Comparison of ENCODE assay signal across 24 cellular contexts in the genomic region with DNA sequence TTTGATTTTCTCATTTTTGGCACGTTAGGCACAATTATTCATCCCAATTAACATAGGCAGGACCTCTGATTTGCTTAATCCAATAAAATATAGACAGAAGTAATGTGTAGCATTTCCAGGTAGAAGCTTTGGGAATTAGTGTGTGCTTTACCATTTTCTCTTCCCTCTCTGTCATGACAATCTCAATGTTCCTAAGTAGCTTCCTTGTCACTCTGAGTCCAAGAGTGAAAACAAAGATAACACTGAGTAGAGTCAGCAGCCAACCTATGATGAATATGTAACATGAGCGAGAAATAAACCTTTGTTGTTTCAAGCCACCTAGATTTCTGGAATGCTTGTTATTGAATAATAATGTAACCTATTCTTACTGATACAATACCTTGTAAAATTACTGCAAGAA.
"Had no signal": no experiment of that assay in that cellular context is flagged by ENCODE, and none has a peak within 500 bp of the region (broad histone marks: within the 10 kb centered on the region; RNA-seq: fewer than 3 reads in every experiment).

No MANE protein-coding gene starts in this region.

- H3K27me3 ChIP-seq: stomach, suprapubic skin, testis, thyroid gland, tibial artery, tibial nerve, transverse colon, upper lobe of left lung, upper lobe of right lung, uterus, vagina had no signal

- H3K4me3 ChIP-seq: stomach, suprapubic skin, testis, thoracic aorta, thyroid gland, tibial artery, tibial nerve, transverse colon, upper lobe of left lung, upper lobe of right lung, uterus, vagina had no signal

- H3K36me3 ChIP-seq: stomach, suprapubic skin, thoracic aorta, thyroid gland, tibial artery, transverse colon, upper lobe of left lung, upper lobe of right lung, uterus, vagina had no signal

- DNase-seq: stimulated activated CD4-positive, alpha-beta T cell treated with anti-CD3 and anti-CD28 coated beads, Interleukin-2, amount 100 ng/mL, for 48 hours; stimulated activated CD4-positive, alpha-beta T cell treated with anti-CD3 and anti-CD28 coated beads, Interleukin-4, amount 100 ng/mL, for 1 hour; stimulated activated CD4-positive, alpha-beta T cell treated with anti-CD3 and anti-CD28 coated beads, Interleukin-4, amount 100 ng/mL, for 24 hours; stimulated activated CD4-positive, alpha-beta T cell treated with anti-CD3 and anti-CD28 coated beads, Interleukin-4, amount 100 ng/mL, for 4 hours; stimulated activated CD8-positive, alpha-beta memory T cell treated with anti-CD3 and anti-CD28 coated beads, Interleukin-4, amount 100 ng/mL, for 48 hours; stimulated activated naive B cell treated with anti-CD40 and anti-IgM and Interleukin-4, amounts not matched to agents 10 μg/mL and 1 μg/mL and 100 μg/mL, for 72 hours; stimulated activated naive CD4-positive, alpha-beta T cell; stimulated activated naive CD4-positive, alpha-beta T cell treated with Interleukin-2 at 50 U/mL for 16 hours; stimulated activated naive CD8-positive, alpha-beta T cell treated with anti-CD3 and anti-CD28 coated beads, Interleukin-15, amount 100 ng/mL, for 72 hours; stimulated activated naive CD8-positive, alpha-beta T cell treated with anti-CD3 and anti-CD28 coated beads, Interleukin-15, Interleukin-2, amounts not matched to agents 100 U/mL and 50 U/mL, for 24 hours; stomach; substantia nigra; testis; thyroid gland; tibial artery; transverse colon; trophoblast cell; upper lobe of left lung; upper lobe of right lung; uterus had no signal

- H3K9me3 ChIP-seq: stomach, suprapubic skin, testis, thoracic aorta, thyroid gland, tibial artery, tibial nerve, transverse colon, upper lobe of left lung, upper lobe of right lung, uterus, vagina had no signal

- H3K27ac ChIP-seq: stomach, suprapubic skin, testis, thoracic aorta, thyroid gland, tibial artery, tibial nerve, transverse colon, upper lobe of left lung, upper lobe of right lung, uterus, vagina had no signal
